In the genomic region with DNA sequence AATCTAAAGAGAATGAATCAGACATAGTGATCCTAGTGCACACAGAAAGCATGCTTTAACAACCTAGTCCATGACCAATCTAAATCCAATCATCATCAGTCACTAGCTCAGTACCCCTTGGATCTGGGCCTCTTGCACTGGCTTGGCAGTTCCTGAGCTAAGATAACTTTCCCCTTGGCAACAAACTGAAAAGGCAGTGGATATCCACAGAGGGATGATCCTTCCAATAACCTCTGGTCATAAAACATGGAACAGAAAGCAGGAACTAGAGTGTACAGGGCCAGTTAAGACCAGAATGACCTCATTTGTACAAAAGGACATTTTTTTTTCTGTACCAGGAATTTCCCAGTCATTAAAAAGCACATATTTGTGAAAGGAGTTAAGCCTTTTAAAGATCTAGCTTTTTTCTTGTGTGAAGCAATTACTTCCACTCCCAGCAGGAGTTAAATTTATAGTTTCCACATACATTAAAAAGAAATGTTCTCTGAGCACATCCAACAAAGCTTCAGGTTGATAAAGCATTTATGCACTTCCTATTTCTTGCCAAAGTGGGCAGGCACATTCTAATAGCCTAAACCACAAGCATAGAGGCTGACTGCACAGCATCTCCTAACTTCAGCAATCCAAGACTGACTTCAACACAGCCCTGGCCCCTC, we compare ENCODE assay signal across 1 cellular context.
TF ChIP-seq lines count a peak whose summit lies in the region.

No MANE protein-coding gene starts in this region.

TF ChIP-seq in IMR-90, 13 proteins besides CTCF, POLR2A, EP300 and RAD21 (continued from another document):
- TF ChIP-seq RFX5 (IDR thresholded peaks at IDR 0.05; ENCODE audit: low read depth, low read length): no peak
- TF ChIP-seq MXI1 (IDR thresholded peaks at IDR 0.05; ENCODE audit: borderline replicate concordance, low read depth, low read length): no peak
- TF ChIP-seq NFE2L2 (IDR thresholded peaks at IDR 0.05; ENCODE audit: low read depth, low read length): no peak
- no peak for TF ChIP-seq MAFK (IDR thresholded peaks at IDR 0.05; ENCODE audit: low read depth, low read length)
- no peak for TF ChIP-seq SMC3 (IDR thresholded peaks at IDR 0.05; ENCODE audit: low read depth, low read length)
- TF ChIP-seq RCOR1 (IDR thresholded peaks at IDR 0.05; ENCODE audit: insufficient replicate concordance, low read length): no peak
